Comparison of ENCODE assay signal across 8 cellular contexts in genomic region chr1:39898648-39899603, GRCh38. TPM values are rescaled to one million over a fixed set of nuclear protein-coding genes. Genes with fewer than 3 reads are reported as not detected.
DNase-seq lines count a peak whose midpoint lies in the region; ATAC-seq and TF ChIP-seq lines count a peak whose summit lies in the region.

No MANE protein-coding gene starts in this region.

- no peak overlapping the region for H2AFZ ChIP-seq in MM.1S (ENCODE audit: low read length)

- H3K9me3 ChIP-seq in WERI-Rb-1 (ENCODE audit: severe bottlenecking): no peaks in the 10 kb centered on the region
- H3K9me3 ChIP-seq in MM.1S (replicated peaks; ENCODE audit: insufficient read depth, low read length): no peaks in the 10 kb centered on the region

- H3K27ac ChIP-seq in WERI-Rb-1 (peak overlapping the region; percentile 60), MM.1S (ENCODE audit: low read length) (no peak overlapping the region)

- no peaks in the 10 kb centered on the region for H3F3A ChIP-seq in MM.1S (ENCODE audit: insufficient read depth, low read length)

- H3K4me2 ChIP-seq in MM.1S (ENCODE audit: low read depth, low read length): no peak overlapping the region

- H3K4me3 ChIP-seq in LNCaP clone FGC (ENCODE audit: low read depth, low read length) (no peak overlapping the region), WERI-Rb-1 (ENCODE audit: low read depth, low read length) (no peak overlapping the region), MM.1S (ENCODE audit: low read length) (no peak overlapping the region)

- no peaks in the 10 kb centered on the region for H4K20me1 ChIP-seq in MM.1S (ENCODE audit: insufficient read depth, low read length)

- DNase-seq in C1 segment of cervical spinal cord (lab: John Stamatoyannopoulos, UW): peak in 10 of 14 donors; percentile 19 to 68 (median 36)
- DNase-seq in LNCaP clone FGC (ENCODE audit: low read depth): peak; percentile 45
- peak; percentile 93 for DNase-seq in WERI-Rb-1
- peak; percentile 38 to 48 for DNase-seq in left colon
- no peak for DNase-seq in activated T-cell treated with anti-CD3 and anti-CD28 coated beads, Interleukin-2, amount 50 U/mL, for 48 hours
- DNase-seq in stimulated activated naive CD4-positive, alpha-beta T cell (lab: John Stamatoyannopoulos, UW): no peak
- DNase-seq in MM.1S: no peak

- H3K27me3 ChIP-seq in WERI-Rb-1 (ENCODE audit: insufficient read depth, low read depth, severe bottlenecking) (peaks cover 5% of the 10 kb centered on the region), MM.1S (replicated peaks; ENCODE audit: insufficient read depth, low read length) (peaks cover 7% of the 10 kb centered on the region; the same call in 1 of the 2 replicates)

- intact Hi-C loops in left colon (cut with DNase I, micrococcal nuclease): loop anchor here in 1 of 2 donors (10.0 kb wide), 1 partner anchor 84 kb away; no protein-coding TSS in a partner anchor

- ATAC-seq in left colon: no peak
- ATAC-seq in HG02938 (IDR thresholded peaks at IDR 0.05; ENCODE audit: unreplicated experiment): no peak

- H3K9ac ChIP-seq in MM.1S (ENCODE audit: low read length): no peak overlapping the region

- no peaks in the 10 kb centered on the region for H3K9me2 ChIP-seq in MM.1S (replicated peaks; ENCODE audit: insufficient read depth, low read length)

- peaks cover 4% of the 10 kb centered on the region; the same call in 1 of the 2 replicates for H3K4me1 ChIP-seq in MM.1S (ENCODE audit: low read length)

- H3K36me3 ChIP-seq in WERI-Rb-1 (no peaks in the 10 kb centered on the region), MM.1S (replicated peaks; ENCODE audit: insufficient read depth, low read length) (no peaks in the 10 kb centered on the region)

- H3K79me2 ChIP-seq in MM.1S (ENCODE audit: low read length): no peaks in the 10 kb centered on the region

- TF ChIP-seq CTCF in LNCaP clone FGC (IDR thresholded peaks at IDR 0.05; ENCODE audit: control insufficient read depth, extremely low read depth, insufficient read depth): no peak
- TF ChIP-seq CTCF in WERI-Rb-1 (IDR thresholded peaks at IDR 0.05; ENCODE audit: low read depth, low read length): no peak
- TF ChIP-seq CTCF in MM.1S (IDR thresholded peaks at IDR 0.05; ENCODE audit: low read length): no peak

RNA-seq across cellular contexts. Expression of gene MYCL, which starts 2.8 kb away (rescaled TPM):
- total RNA-seq in left colon: 10 to 100 TPM; 13.7 to 15.4 TPM

RNA-seq across cellular contexts. Expression of gene TRIT1, which starts 15.6 kb away (rescaled TPM):
- total RNA-seq in left colon: 10 to 100 TPM; 12.1 to 17.0 TPM

RNA-seq across cellular contexts. Expression of gene MFSD2A, which starts 56.0 kb away (rescaled TPM):
- 10 to 100 TPM; 27.9 to 35.7 TPM for total RNA-seq in left colon

Comparison
In these comparisons a context has a peak if more than half of its experiments do, and no peak if none do; other contexts are left out.
1. DNase-seq: peak in C1 segment of cervical spinal cord (10 of 14), LNCaP clone FGC (single experiment), WERI-Rb-1 (single experiment) and left colon (2 of 2); none in activated T-cell treated with anti-CD3 and anti-CD28 coated beads, Interleukin-2, amount 50 U/mL, for 48 hours (0 of 2), stimulated activated naive CD4-positive, alpha-beta T cell (0 of 6) and MM.1S (single experiment).